ENCODE assay signal across 24 cellular contexts in the genomic region with DNA sequence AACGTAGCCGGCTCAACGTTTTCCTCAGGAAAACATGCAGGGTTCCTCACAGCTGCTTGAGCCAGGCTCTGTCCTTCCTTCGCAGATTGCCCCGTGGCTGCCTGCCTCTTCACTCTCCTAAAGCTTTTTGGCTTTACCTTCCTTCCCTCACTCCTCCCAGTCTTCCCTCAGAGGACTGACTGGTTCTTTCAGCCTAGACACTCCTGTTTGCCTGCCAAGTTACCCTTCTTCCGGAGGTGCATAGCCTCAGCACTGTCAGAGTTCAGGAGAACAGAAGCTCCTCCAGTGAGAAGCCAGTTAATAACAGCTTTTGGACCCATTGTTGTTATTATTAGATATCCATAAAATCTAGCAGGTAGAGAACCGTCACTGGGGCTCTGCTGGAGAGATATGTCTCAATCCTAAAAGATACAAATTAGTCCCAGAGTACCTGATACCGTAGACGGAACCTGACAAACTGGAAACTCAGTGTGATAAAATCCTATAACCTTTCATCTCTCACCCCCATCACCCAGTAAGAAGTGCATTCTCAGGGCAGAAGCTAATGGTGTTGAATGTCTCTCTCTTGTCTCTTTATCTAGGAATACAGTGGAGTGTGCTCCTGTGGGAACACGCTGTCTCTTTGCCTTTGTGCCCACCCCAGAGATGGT.
DNase-seq lines count a peak whose midpoint lies in the region; ATAC-seq and TF ChIP-seq lines count a peak whose summit lies in the region.
"Had no signal": no experiment of that assay in that cellular context is flagged by ENCODE, and none has a peak within 500 bp of the region (broad histone marks: within the 10 kb centered on the region; RNA-seq: fewer than 3 reads in every experiment).

No MANE protein-coding gene starts in this region.

- no peaks in the 10 kb centered on the region for H3K9me3 ChIP-seq in sigmoid colon
- H3K9me3 ChIP-seq: BLaER1, SK-N-SH had no signal

- H3K9me3 Mint-ChIP-seq in glutamatergic neuron (ENCODE audit: unreplicated experiment), result peaks cover 2% of the 10 kb centered on the region
- no peaks in the 10 kb centered on the region for H3K9me3 Mint-ChIP-seq in type B pancreatic cell
- H3K9me3 Mint-ChIP-seq: CD4-positive, alpha-beta memory T cell; HFFc6 had no signal

- TF ChIP-seq CTCF in LNCaP clone FGC (IDR thresholded peaks at IDR 0.05; ENCODE audit: control insufficient read depth, extremely low read depth, insufficient read depth) (no peak), glutamatergic neuron (IDR thresholded peaks at IDR 0.05; ENCODE audit: partially characterized antibody, unreplicated experiment) (no peak), type B pancreatic cell (conservative IDR thresholded peaks at IDR 0.05) (no peak), sigmoid colon (IDR thresholded peaks at IDR 0.05) (no peak)

- 94 to 95% methylated on average over 10 of the region's 10 CpGs for WGBS in sigmoid colon, 2 donors

- H3K4me3 ChIP-seq in LNCaP clone FGC (ENCODE audit: low read depth, low read length) (peak overlapping the region; percentile 25), sigmoid colon (no peak overlapping the region)
- H3K4me3 ChIP-seq: BLaER1 had no signal

- intact Hi-C loops in sigmoid colon (cut with DNase I), result no loop called here

- H3K27me3 Mint-ChIP-seq in glutamatergic neuron (ENCODE audit: unreplicated experiment) (peaks cover 4% of the 10 kb centered on the region), type B pancreatic cell (no peaks in the 10 kb centered on the region)
- H3K27me3 Mint-ChIP-seq: CD4-positive, alpha-beta memory T cell had no signal

- H3K4me1 ChIP-seq in sigmoid colon, result no peaks in the 10 kb centered on the region

- peaks cover 49% of the 10 kb centered on the region for H3K4me1 Mint-ChIP-seq in glutamatergic neuron (ENCODE audit: low read depth, unreplicated experiment)
- H3K4me1 Mint-ChIP-seq in type B pancreatic cell (ENCODE audit: unreplicated experiment), result no peaks in the 10 kb centered on the region

- H3K27ac Mint-ChIP-seq in glutamatergic neuron (ENCODE audit: unreplicated experiment) (peak overlapping the region; percentile 62), type B pancreatic cell (peak overlapping the region; percentile 42)
- H3K27ac Mint-ChIP-seq: CD4-positive, alpha-beta memory T cell; HFFc6 had no signal

- no peak for TF ChIP-seq POLR2A in sigmoid colon (IDR thresholded peaks at IDR 0.05)

- no peak overlapping the region for H3K27ac ChIP-seq in sigmoid colon
- H3K27ac ChIP-seq: BLaER1 had no signal

- ATAC-seq in HG02970 (IDR thresholded peaks at IDR 0.05; ENCODE audit: low FRiP score, unreplicated experiment) (no peak), HG03520 (IDR thresholded peaks at IDR 0.05; ENCODE audit: unreplicated experiment) (no peak)
- ATAC-seq: Panc1 had no signal

- H3K36me3 ChIP-seq in sigmoid colon, result peaks cover 0 to 38% (median 2%) of the 10 kb centered on the region in 4 donors

- TF ChIP-seq EP300 in sigmoid colon (IDR thresholded peaks at IDR 0.05), result no peak

- H3K27me3 ChIP-seq in sigmoid colon, result no peaks in the 10 kb centered on the region
- H3K27me3 ChIP-seq: BLaER1 had no signal

- no peaks in the 10 kb centered on the region for H3K36me3 Mint-ChIP-seq in glutamatergic neuron (ENCODE audit: unreplicated experiment)
- peaks cover 35% of the 10 kb centered on the region for H3K36me3 Mint-ChIP-seq in type B pancreatic cell

- peak overlapping the region; percentile 30 for H3K4me3 Mint-ChIP-seq in glutamatergic neuron (ENCODE audit: unreplicated experiment)
- H3K4me3 Mint-ChIP-seq in type B pancreatic cell, result no peak overlapping the region
- H3K4me3 Mint-ChIP-seq: CD4-positive, alpha-beta memory T cell; HFFc6 had no signal

- DNase-seq in LNCaP clone FGC (ENCODE audit: low read depth) (peak; percentile 78), cerebellum (ENCODE audit: low spot score) (peak; percentile 37), glutamatergic neuron (no peak), type B pancreatic cell (ENCODE audit: extremely low spot score, unreplicated experiment) (no peak), NCI-H187 treated with DMSO at 0.1 percent for 48 hours (lab: John Stamatoyannopoulos, UW) (no peak), sigmoid colon (no peak)
- DNase-seq: ACHN; CD4-positive, alpha-beta memory T cell; DMS153; GDM1; H7; HFFc6; KG1; NCI-H1105; NCI-H146; NCI-H2029 treated with DMSO at 0.1 percent for 48 hours; NCI-H524 treated with DMSO at 0.1 percent for 48 hours; NCI-H82; SIG-M5; SK-N-SH had no signal

Comparison
In these comparisons a context has a peak if more than half of its experiments do, and no peak if none do; other contexts are left out.
1. DNase-seq: peak in LNCaP clone FGC (single experiment) and cerebellum (single experiment); none in glutamatergic neuron (single experiment), type B pancreatic cell (single experiment), NCI-H187 treated with DMSO at 0.1 percent for 48 hours (single experiment) and sigmoid colon (single experiment).